Comparison of ENCODE assay signal across 10 cellular contexts in the genomic region with DNA sequence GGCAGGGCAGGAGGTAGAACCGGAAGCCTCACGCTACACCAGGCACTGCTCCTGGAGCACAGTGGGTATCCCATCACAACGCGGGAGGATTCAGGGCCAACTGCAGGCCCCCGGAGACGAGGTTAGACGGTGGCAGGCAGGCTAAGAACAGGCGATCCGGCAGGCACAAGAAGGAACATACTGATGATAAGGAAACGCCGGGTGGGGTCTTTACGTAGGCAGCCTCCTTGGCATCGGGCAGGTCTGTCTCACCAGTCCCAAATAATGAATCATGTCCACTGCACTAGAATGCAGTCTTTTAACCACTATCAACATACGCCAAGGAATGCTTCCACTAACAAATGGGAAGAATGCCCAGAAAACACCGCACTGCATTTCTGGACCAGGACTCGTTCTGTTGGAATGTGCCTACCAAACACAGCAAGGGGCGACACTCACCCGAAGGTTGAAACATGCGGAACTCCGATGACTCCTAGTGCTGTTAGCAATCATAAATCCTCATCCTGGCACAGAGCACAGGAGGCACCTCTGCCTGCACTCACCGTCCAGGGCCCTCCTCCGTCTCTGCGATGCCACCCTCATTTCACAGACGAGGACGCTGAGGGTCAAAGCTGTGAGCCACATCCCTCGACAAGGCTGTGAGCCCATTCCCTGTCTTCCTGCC. TPM values are rescaled to one million over a fixed set of nuclear protein-coding genes. Genes with fewer than 3 reads are reported as not detected.
DNase-seq lines count a peak whose midpoint lies in the region; ATAC-seq and TF ChIP-seq lines count a peak whose summit lies in the region.
"Had no signal": no experiment of that assay in that cellular context is flagged by ENCODE, and none has a peak within 500 bp of the region (broad histone marks: within the 10 kb centered on the region; RNA-seq: fewer than 3 reads in every experiment).

No MANE protein-coding gene starts in this region.

- H3K4me3 ChIP-seq in endodermal cell (ENCODE audit: low read length) (no peak overlapping the region), mesodermal cell (ENCODE audit: extremely low read depth, insufficient read depth, low read length, poor library complexity, severe bottlenecking) (no peak overlapping the region), uterus (peak overlapping the region in 1 of 2 donors; percentile 17)

- no peak overlapping the region for H3K27ac ChIP-seq in endodermal cell (ENCODE audit: low read depth, low read length)
- H3K27ac ChIP-seq in mesodermal cell (ENCODE audit: low read depth, low read length, severe bottlenecking), result peak overlapping the region; percentile 76
- H3K27ac ChIP-seq in uterus, result peak overlapping the region; percentile 74 to 94

- H3K27me3 ChIP-seq in endodermal cell (ENCODE audit: control insufficient read depth, insufficient read depth, low read length, poor library complexity, severe bottlenecking) (no peaks in the 10 kb centered on the region), uterus (no peaks in the 10 kb centered on the region)

- H3K27ac Mint-ChIP-seq in activated naive CD4-positive, alpha-beta T cell treated with anti-CD3 and anti-CD28 coated beads, Interleukin-2, amount 10 ng/mL, durations not matched to agents 7 days and 5 days, result no peak overlapping the region
- no peak overlapping the region for H3K27ac Mint-ChIP-seq in activated naive CD4-positive, alpha-beta T cell treated with anti-CD3 and anti-CD28 coated beads, Interleukin-2, amount 50 U/mL, for 72 hours
- no peak overlapping the region for H3K27ac Mint-ChIP-seq in endodermal cell

- no peak for TF ChIP-seq POLR2A in uterus (IDR thresholded peaks at IDR 0.05)

- H3K9me3 ChIP-seq in endodermal cell (ENCODE audit: control insufficient read depth, low read length) (no peaks in the 10 kb centered on the region), mesodermal cell (ENCODE audit: control insufficient read depth, low read length) (no peaks in the 10 kb centered on the region), uterus (no peaks in the 10 kb centered on the region)

- H3K4me3 Mint-ChIP-seq in activated naive CD4-positive, alpha-beta T cell treated with anti-CD3 and anti-CD28 coated beads, Interleukin-2, amount 10 ng/mL, durations not matched to agents 7 days and 5 days, result no peak overlapping the region
- no peak overlapping the region for H3K4me3 Mint-ChIP-seq in endodermal cell

- H3K36me3 Mint-ChIP-seq in activated naive CD4-positive, alpha-beta T cell treated with anti-CD3 and anti-CD28 coated beads, Interleukin-2, amount 10 ng/mL, durations not matched to agents 7 days and 5 days, result no peaks in the 10 kb centered on the region
- H3K36me3 Mint-ChIP-seq in activated naive CD4-positive, alpha-beta T cell treated with anti-CD3 and anti-CD28 coated beads, Interleukin-2, amount 50 U/mL, for 72 hours, result no peaks in the 10 kb centered on the region
- peaks cover 43% of the 10 kb centered on the region for H3K36me3 Mint-ChIP-seq in endodermal cell (ENCODE audit: low read depth)

- H3K4me1 Mint-ChIP-seq in activated naive CD4-positive, alpha-beta T cell treated with anti-CD3 and anti-CD28 coated beads, Interleukin-2, amount 10 ng/mL, durations not matched to agents 7 days and 5 days, result no peaks in the 10 kb centered on the region
- peaks cover 39% of the 10 kb centered on the region for H3K4me1 Mint-ChIP-seq in endodermal cell

- H3K36me3 ChIP-seq in endodermal cell (ENCODE audit: control insufficient read depth, insufficient read depth, low read length), result peaks cover 12% of the 10 kb centered on the region
- H3K36me3 ChIP-seq in mesodermal cell (ENCODE audit: control insufficient read depth, insufficient read depth, low read length), result peaks cover 55% of the 10 kb centered on the region
- no peaks in the 10 kb centered on the region for H3K36me3 ChIP-seq in uterus

- intact Hi-C loops in uterus (cut with DNase I; ENCODE audit: low total_unique reads), result no loop called here
- intact Hi-C loops in posterior vena cava (cut with DNase I), result loop anchor here in 1 of 2 donors (2.0 kb wide), 1 partner anchor 27 kb away; no protein-coding TSS in a partner anchor

- CTCF ChIA-PET in activated naive CD4-positive, alpha-beta T cell treated with anti-CD3 and anti-CD28 coated beads, Interleukin-2, amount 10 ng/mL, durations not matched to agents 7 days and 5 days (lab: Charles Lee), result interaction anchor here (1.0 kb wide), 1 partner anchor 13 kb away, joined by 3 read pairs; no protein-coding TSS in a partner anchor

- DNase-seq in activated naive CD4-positive, alpha-beta T cell treated with anti-CD3 and anti-CD28 coated beads, Interleukin-2, amount 10 ng/mL, durations not matched to agents 7 days and 5 days, result peak; percentile 1
- DNase-seq in activated naive CD4-positive, alpha-beta T cell treated with anti-CD3 and anti-CD28 coated beads, Interleukin-2, amount 50 U/mL, for 72 hours (ENCODE audit: low spot score in 2 of 2), result no peak
- DNase-seq in endodermal cell (peak; percentile 36), uterus (peak; percentile 56 to 73), posterior vena cava (ENCODE audit: low spot score) (no peak)
- DNase-seq: activated naive CD4-positive, alpha-beta T cell treated with Interleukin-2 at 50 U/mL for 16 hours; C1 segment of cervical spinal cord had no signal

- ATAC-seq in activated naive CD4-positive, alpha-beta T cell treated with anti-CD3 and anti-CD28 coated beads, Interleukin-2, amount 50 U/mL, for 72 hours, result no peak
- no peak for ATAC-seq in GM19035 (IDR thresholded peaks at IDR 0.05; ENCODE audit: unreplicated experiment)
- no peak for ATAC-seq in HG03439 (IDR thresholded peaks at IDR 0.05; ENCODE audit: unreplicated experiment)

- H3K9ac ChIP-seq in endodermal cell (ENCODE audit: extremely low read depth, low read length, poor library complexity, severe bottlenecking), result no peak overlapping the region

- H3K4me1 ChIP-seq in endodermal cell (ENCODE audit: control insufficient read depth, insufficient read depth, low read length) (peaks cover 12% of the 10 kb centered on the region), mesodermal cell (ENCODE audit: control insufficient read depth, insufficient read depth, low read length, poor library complexity, severe bottlenecking) (peaks cover 57% of the 10 kb centered on the region), uterus (peaks cover 9 to 10% of the 10 kb centered on the region in 2 donors)

- H3K27me3 Mint-ChIP-seq in activated naive CD4-positive, alpha-beta T cell treated with anti-CD3 and anti-CD28 coated beads, Interleukin-2, amount 10 ng/mL, durations not matched to agents 7 days and 5 days, result peaks cover 11% of the 10 kb centered on the region
- no peaks in the 10 kb centered on the region for H3K27me3 Mint-ChIP-seq in endodermal cell (ENCODE audit: insufficient read depth)

- no peaks in the 10 kb centered on the region for H3K9me3 Mint-ChIP-seq in activated naive CD4-positive, alpha-beta T cell treated with anti-CD3 and anti-CD28 coated beads, Interleukin-2, amount 10 ng/mL, durations not matched to agents 7 days and 5 days
- H3K9me3 Mint-ChIP-seq in activated naive CD4-positive, alpha-beta T cell treated with anti-CD3 and anti-CD28 coated beads, Interleukin-2, amount 50 U/mL, for 72 hours, result no peaks in the 10 kb centered on the region
- no peaks in the 10 kb centered on the region for H3K9me3 Mint-ChIP-seq in endodermal cell

- TF ChIP-seq CTCF in endodermal cell (conservative IDR thresholded peaks at IDR 0.05) (no peak), uterus (IDR thresholded peaks at IDR 0.05) (no peak)

- WGBS in endodermal cell (ENCODE audit: insufficient coverage in 1 of 2, insufficient read length in 1 of 2), 2 experiments, result 94 to 96% methylated on average over 19 to 26 of the region's 26 CpGs
- 92 to 94% methylated on average over 26 of the region's 26 CpGs for WGBS in mesodermal cell (ENCODE audit: insufficient coverage in 2 of 2), 2 experiments

RNA-seq across cellular contexts. Expression of a gene that starts 35.2 kb away (rescaled TPM):
- total RNA-seq in activated naive CD4-positive, alpha-beta T cell treated with anti-CD3 and anti-CD28 coated beads, Interleukin-2, amount 50 U/mL, for 72 hours, result 10 to 100 TPM in 1 of 2 donors, 1 to 10 TPM in 1; 7.9 to 13.8 TPM
- total RNA-seq in endodermal cell (10 to 100 TPM; 60.2 to 77.9 TPM), uterus (100 to 1,000 TPM in 1 of 4 donors, 10 to 100 TPM in 3; 29.4 to 177 (median 65.7) TPM), posterior vena cava (10 to 100 TPM; 24.3 to 32.5 TPM)
- polyA plus RNA-seq in endodermal cell (2013, experiment 1 of 2), result 61.3 TPM
- 59.9 TPM for polyA plus RNA-seq in endodermal cell (2013, experiment 2 of 2)
- 56.5 TPM for polyA plus RNA-seq in mesodermal cell (2013, experiment 1 of 2)
- polyA plus RNA-seq in mesodermal cell (2013, experiment 2 of 2), result 65.2 TPM

Comparison
In these comparisons a context has a peak if more than half of its experiments do, and no peak if none do; other contexts are left out.
1. DNase-seq: peak in activated naive CD4-positive, alpha-beta T cell treated with anti-CD3 and anti-CD28 coated beads, Interleukin-2, amount 10 ng/mL, durations not matched to agents 7 days and 5 days (single experiment), endodermal cell (single experiment) and uterus (2 of 2); none in activated naive CD4-positive, alpha-beta T cell treated with anti-CD3 and anti-CD28 coated beads, Interleukin-2, amount 50 U/mL, for 72 hours (0 of 2) and posterior vena cava (single experiment).